In the genomic region with DNA sequence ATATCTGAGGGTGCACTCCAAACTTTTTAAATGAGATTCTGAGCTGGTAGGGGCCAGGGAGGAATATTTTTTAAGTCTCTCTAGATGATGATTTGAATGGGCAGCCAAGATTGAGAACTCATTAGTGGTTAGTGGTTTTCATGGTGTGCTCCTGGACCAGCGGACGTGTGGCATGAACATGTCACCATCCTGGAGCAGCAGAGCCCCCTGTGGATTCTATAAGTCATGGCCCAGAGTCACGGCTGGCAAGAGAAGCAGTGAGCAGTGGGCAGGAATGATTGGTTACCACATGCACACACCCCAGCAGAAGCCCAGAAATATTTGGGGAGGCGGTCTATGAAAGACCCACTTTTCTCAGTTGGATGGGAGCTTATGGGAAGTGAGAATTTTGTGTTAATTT, we compare ENCODE assay signal across 12 cellular contexts. TPM values are rescaled to one million over a fixed set of nuclear protein-coding genes. Genes with fewer than 3 reads are reported as not detected.
A peak's percentile ranks its signal among the peaks of the same experiment; 100 is the strongest.
DNase-seq lines count a peak whose midpoint lies in the region; ATAC-seq lines count a peak whose summit lies in the region.
"Had no signal": no experiment of that assay in that cellular context is flagged by ENCODE, and none has a peak within 500 bp of the region (broad histone marks: within the 10 kb centered on the region; RNA-seq: fewer than 3 reads in every experiment).

No MANE protein-coding gene starts in this region.

- DNase-seq in DMS53 (lab: John Stamatoyannopoulos, UW) (peak; percentile 22), DMS53 treated with DMSO at 0.1 percent for 48 hours (lab: John Stamatoyannopoulos, UW; ENCODE audit: unreplicated experiment) (no peak), RKO (ENCODE audit: low spot score) (peak; percentile 45), iris pigment epithelial cell (ENCODE audit: low read depth) (peak; percentile 4), NCI-H2196 (lab: John Stamatoyannopoulos, UW; ENCODE audit: unreplicated experiment) (no peak), sciatic nerve (ENCODE audit: low spot score) (no peak)
- DNase-seq: left lung, NCI-H524 treated with DMSO at 0.1 percent for 48 hours had no signal

- intact Hi-C loops in sciatic nerve (cut with DNase I) = no loop called here

- ATAC-seq in GM21381 (IDR thresholded peaks at IDR 0.05; ENCODE audit: unreplicated experiment) (peak; percentile 64), HG03342 (IDR thresholded peaks at IDR 0.05; ENCODE audit: unreplicated experiment) (no peak), sciatic nerve (no peak)
- ATAC-seq: left lung had no signal

RNA-seq across cellular contexts. Expression of a gene that starts 21.2 kb away (rescaled TPM):
- not detected for total RNA-seq in sciatic nerve
- total RNA-seq: breast epithelium, pulmonary artery endothelial cell had no signal

Comparison
In these comparisons a context has a peak if more than half of its experiments do, and no peak if none do; other contexts are left out.
1. DNase-seq: peak in DMS53 (single experiment), RKO (single experiment) and iris pigment epithelial cell (single experiment); none in DMS53 treated with DMSO at 0.1 percent for 48 hours (single experiment), NCI-H2196 (single experiment) and sciatic nerve (single experiment).